In the genomic region with DNA sequence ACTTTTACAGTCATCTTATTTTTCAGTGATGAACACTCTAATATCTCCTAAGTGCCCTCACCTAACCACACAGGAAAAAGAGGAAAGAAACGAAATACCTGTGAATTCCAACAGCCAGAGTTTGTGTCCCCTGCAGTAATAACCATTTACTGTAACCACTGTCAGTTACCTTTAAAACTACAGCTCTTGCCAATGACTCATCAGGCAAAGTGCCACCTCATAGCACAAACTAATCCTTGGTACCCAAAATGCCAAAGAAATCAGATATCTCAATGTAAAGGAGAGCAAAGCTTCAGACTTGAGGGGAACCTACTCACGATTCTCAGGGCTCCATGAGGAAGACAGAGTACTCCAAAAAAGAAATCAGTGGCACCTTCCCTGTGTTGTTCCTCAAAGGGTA, we compare ENCODE assay signal across 1 cellular context.
TF ChIP-seq lines count a peak whose summit lies in the region.

No MANE protein-coding gene starts in this region.

TF ChIP-seq in HEK293T, 16 proteins besides CTCF, POLR2A, EP300 and RAD21 (continued from another document):
- TF ChIP-seq ELF4 (IDR thresholded peaks at IDR 0.05) (no peak), ZNF384 (IDR thresholded peaks at IDR 0.05) (no peak)
